2 cellular contexts compared by ENCODE assay signal in genomic region chr3:169308654-169309325, GRCh38.
A peak's percentile ranks its signal among the peaks of the same experiment; 100 is the strongest.
TF ChIP-seq lines count a peak whose summit lies in the region.

No MANE protein-coding gene starts in this region.

TF ChIP-seq in IMR-90, 13 proteins besides CTCF, POLR2A, EP300 and RAD21:
- TF ChIP-seq MAFK (IDR thresholded peaks at IDR 0.05; ENCODE audit: low read depth, low read length) (peak; percentile 42), FOS (IDR thresholded peaks at IDR 0.05; ENCODE audit: low read depth, low read length) (no peak), ELK1 (IDR thresholded peaks at IDR 0.05; ENCODE audit: borderline replicate concordance, low read depth, low read length) (no peak), NFE2L2 (IDR thresholded peaks at IDR 0.05; ENCODE audit: low read depth, low read length) (no peak), CEBPB (IDR thresholded peaks at IDR 0.05; ENCODE audit: low read depth, low read length) (no peak), CHD1 (IDR thresholded peaks at IDR 0.05; ENCODE audit: low read depth, low read length) (no peak)
TF ChIP-seq in IMR-90: peak in this region for 1.

TF ChIP-seq in endothelial cell of umbilical vein, 7 proteins besides CTCF, POLR2A, EP300 and RAD21:
- peak; percentile 42 for TF ChIP-seq FOS (IDR thresholded peaks at IDR 0.05; ENCODE audit: borderline replicate concordance, insufficient read depth, low read length)
- TF ChIP-seq GATA2 (IDR thresholded peaks at IDR 0.05; ENCODE audit: insufficient read depth, insufficient read length, low read depth, low read length) = no peak
TF ChIP-seq in endothelial cell of umbilical vein: peak in this region for 1.
